Comparison of ENCODE assay signal across 2 cellular contexts in the genomic region with DNA sequence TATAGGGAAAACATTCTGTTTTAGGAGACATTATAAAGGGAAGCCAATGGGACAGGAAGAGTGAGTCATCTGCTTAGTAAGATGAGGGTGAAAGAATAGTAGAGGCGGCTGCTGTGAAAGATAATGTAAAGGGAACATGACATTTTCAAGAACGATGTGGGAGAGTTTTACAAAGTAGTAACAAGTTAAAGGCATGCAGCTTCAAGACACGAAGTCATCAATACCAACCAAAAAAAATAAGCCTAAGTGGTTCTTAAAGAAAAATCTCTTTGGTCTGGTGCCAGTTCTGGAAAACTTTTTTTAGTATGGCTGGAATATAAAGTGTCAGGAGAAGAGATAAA.
TF ChIP-seq lines count a peak whose summit lies in the region.

No MANE protein-coding gene starts in this region.

TF ChIP-seq in A549, 52 proteins besides CTCF, POLR2A, EP300 and RAD21:
- no peak for TF ChIP-seq HOXB13 (CRISPR knock-in tag; IDR thresholded peaks at IDR 0.05; ENCODE audit: low read depth)
- TF ChIP-seq RFX5 (IDR thresholded peaks at IDR 0.05): no peak
- TF ChIP-seq JUNB (IDR thresholded peaks at IDR 0.05): no peak
- TF ChIP-seq, protein P1, sequence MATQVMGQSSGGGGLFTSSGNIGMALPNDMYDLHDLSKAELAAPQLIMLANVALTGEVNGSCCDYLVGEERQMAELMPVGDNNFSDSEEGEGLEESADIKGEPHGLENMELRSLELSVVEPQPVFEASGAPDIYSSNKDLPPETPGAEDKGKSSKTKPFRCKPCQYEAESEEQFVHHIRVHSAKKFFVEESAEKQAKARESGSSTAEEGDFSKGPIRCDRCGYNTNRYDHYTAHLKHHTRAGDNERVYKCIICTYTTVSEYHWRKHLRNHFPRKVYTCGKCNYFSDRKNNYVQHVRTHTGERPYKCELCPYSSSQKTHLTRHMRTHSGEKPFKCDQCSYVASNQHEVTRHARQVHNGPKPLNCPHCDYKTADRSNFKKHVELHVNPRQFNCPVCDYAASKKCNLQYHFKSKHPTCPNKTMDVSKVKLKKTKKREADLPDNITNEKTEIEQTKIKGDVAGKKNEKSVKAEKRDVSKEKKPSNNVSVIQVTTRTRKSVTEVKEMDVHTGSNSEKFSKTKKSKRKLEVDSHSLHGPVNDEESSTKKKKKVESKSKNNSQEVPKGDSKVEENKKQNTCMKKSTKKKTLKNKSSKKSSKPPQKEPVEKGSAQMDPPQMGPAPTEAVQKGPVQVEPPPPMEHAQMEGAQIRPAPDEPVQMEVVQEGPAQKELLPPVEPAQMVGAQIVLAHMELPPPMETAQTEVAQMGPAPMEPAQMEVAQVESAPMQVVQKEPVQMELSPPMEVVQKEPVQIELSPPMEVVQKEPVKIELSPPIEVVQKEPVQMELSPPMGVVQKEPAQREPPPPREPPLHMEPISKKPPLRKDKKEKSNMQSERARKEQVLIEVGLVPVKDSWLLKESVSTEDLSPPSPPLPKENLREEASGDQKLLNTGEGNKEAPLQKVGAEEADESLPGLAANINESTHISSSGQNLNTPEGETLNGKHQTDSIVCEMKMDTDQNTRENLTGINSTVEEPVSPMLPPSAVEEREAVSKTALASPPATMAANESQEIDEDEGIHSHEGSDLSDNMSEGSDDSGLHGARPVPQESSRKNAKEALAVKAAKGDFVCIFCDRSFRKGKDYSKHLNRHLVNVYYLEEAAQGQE (IDR thresholded peaks at IDR 0.05): no peak
- no peak for TF ChIP-seq NR3C1 (IDR thresholded peaks at IDR 0.05)
- no peak for TF ChIP-seq FOSB (CRISPR knock-in tag; IDR thresholded peaks at IDR 0.05)
- no peak for TF ChIP-seq ZNF302 (CRISPR knock-in tag; IDR thresholded peaks at IDR 0.05)
- TF ChIP-seq, protein P2, sequence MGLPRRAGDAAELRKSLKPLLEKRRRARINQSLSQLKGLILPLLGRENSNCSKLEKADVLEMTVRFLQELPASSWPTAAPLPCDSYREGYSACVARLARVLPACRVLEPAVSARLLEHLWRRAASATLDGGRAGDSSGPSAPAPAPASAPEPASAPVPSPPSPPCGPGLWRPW (IDR thresholded peaks at IDR 0.05): no peak
- TF ChIP-seq HEYL (CRISPR knock-in tag; IDR thresholded peaks at IDR 0.05): no peak
- no peak for TF ChIP-seq ZSCAN20 (CRISPR knock-in tag; IDR thresholded peaks at IDR 0.05)
- TF ChIP-seq ZC3H11A (IDR thresholded peaks at IDR 0.05): no peak
- TF ChIP-seq, protein P3, sequence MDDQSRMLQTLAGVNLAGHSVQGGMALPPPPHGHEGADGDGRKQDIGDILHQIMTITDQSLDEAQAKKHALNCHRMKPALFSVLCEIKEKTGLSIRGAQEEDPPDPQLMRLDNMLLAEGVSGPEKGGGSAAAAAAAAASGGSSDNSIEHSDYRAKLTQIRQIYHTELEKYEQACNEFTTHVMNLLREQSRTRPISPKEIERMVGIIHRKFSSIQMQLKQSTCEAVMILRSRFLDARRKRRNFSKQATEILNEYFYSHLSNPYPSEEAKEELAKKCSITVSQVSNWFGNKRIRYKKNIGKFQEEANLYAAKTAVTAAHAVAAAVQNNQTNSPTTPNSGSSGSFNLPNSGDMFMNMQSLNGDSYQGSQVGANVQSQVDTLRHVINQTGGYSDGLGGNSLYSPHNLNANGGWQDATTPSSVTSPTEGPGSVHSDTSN (IDR thresholded peaks at IDR 0.05): no peak
- TF ChIP-seq HOXA7 (CRISPR knock-in tag; IDR thresholded peaks at IDR 0.05): no peak
- TF ChIP-seq CBX2 (IDR thresholded peaks at IDR 0.05; ENCODE audit: borderline replicate concordance, low read depth): no peak

TF ChIP-seq in IMR-90, 13 proteins besides CTCF, POLR2A, EP300 and RAD21:
- TF ChIP-seq CEBPB (IDR thresholded peaks at IDR 0.05; ENCODE audit: low read depth, low read length): no peak
- no peak for TF ChIP-seq NFE2L2 (IDR thresholded peaks at IDR 0.05; ENCODE audit: low read depth, low read length)
- peak; percentile 75 for TF ChIP-seq FOS (IDR thresholded peaks at IDR 0.05; ENCODE audit: low read depth, low read length)
- TF ChIP-seq MXI1 (IDR thresholded peaks at IDR 0.05; ENCODE audit: borderline replicate concordance, low read depth, low read length): no peak
